In the genomic region with DNA sequence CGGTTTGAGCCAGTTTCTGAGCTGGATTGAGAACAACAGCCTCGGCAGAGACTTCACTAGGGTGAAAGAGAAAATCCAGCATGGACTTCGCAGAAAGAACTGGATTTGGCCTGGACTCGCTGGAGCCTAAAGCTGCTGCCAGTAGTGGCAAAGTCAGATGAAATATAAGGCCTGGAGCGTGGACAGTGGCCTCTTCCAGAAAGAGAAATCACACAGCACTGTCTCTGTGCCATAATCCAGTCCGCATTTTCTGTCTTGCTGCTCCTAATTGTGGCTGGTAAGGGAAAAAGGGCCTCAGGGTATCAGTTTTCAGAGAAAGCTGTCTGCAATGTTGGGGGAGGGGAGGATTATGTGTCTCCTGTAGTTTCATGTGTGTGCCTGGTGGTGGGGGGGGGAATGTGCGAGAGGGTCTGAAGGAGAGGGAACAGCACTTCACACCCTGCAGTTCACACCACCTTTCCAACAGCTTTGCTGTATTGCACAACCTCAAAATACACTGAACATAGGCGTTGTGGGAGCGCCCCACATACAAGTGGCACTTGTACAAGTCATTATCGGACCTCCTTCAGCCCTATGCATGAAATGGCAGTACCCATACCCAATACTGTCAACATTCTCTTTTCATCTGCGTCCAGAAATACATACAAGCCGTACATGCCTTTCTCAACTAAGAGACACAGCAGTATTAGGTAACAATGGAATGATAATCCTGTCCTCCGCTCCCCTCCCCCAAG, we compare ENCODE assay signal across 1 cellular context.
TF ChIP-seq lines count a peak whose summit lies in the region.

No MANE protein-coding gene starts in this region.

TF ChIP-seq in HCT116, 20 proteins besides CTCF, POLR2A, EP300 and RAD21 (continued from another document):
- TF ChIP-seq TCF7L2 (IDR thresholded peaks at IDR 0.05; ENCODE audit: borderline replicate concordance, extremely low read depth, insufficient read depth, insufficient read length) (peak; percentile 94), JUND (IDR thresholded peaks at IDR 0.05) (peak; percentile 98), ZBTB33 (IDR thresholded peaks at IDR 0.05; ENCODE audit: extremely low read depth, insufficient replicate concordance, low read length) (peak; percentile 21), SP1 (IDR thresholded peaks at IDR 0.05; ENCODE audit: low read depth) (peak; percentile 100), CBX3 (IDR thresholded peaks at IDR 0.05; ENCODE audit: low read depth) (peak; percentile 96), MAX (IDR thresholded peaks at IDR 0.05) (peak; percentile 69; the same call in 1 of the 2 replicates), EZH2phosphoT487 (IDR thresholded peaks at IDR 0.05; ENCODE audit: borderline replicate concordance) (no peak), EZH2 (IDR thresholded peaks at IDR 0.05) (no peak), ELF1 (IDR thresholded peaks at IDR 0.05; ENCODE audit: borderline replicate concordance, low read depth) (no peak), ZNF274 (IDR thresholded peaks at IDR 0.05; ENCODE audit: low read depth, low read length) (no peak), POLR2AphosphoS5 (IDR thresholded peaks at IDR 0.05; ENCODE audit: low read depth, low read length) (peak; percentile 66; the same call in 1 of the 2 replicates)
TF ChIP-seq in HCT116: peak in this region for 12.
